ENCODE assay signal across 9 cellular contexts in the genomic region with DNA sequence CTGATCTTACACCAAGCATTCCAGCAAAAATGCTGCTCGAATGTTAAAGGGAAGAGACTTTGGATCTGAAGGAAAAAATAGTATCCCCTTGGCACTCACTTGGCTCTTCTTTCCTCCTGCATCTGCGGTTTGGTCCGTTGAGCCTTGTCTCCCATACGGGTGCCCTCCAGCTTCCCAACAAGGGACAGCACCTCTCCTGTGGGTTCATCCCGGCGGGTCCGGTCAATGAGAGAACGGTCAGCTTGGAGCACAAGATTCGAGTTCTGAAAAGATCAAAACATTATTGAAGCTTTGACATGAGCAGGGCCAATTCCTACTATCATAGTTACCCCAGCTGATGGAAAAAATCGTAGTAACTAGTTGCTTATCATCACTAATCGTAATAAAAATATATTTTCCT. TPM values are rescaled to one million over a fixed set of nuclear protein-coding genes. Genes with fewer than 3 reads are reported as not detected.
DNase-seq lines count a peak whose midpoint lies in the region; ATAC-seq, FAIRE-seq and TF ChIP-seq lines count a peak whose summit lies in the region.
"Had no signal": no experiment of that assay in that cellular context is flagged by ENCODE, and none has a peak within 500 bp of the region (broad histone marks: within the 10 kb centered on the region; RNA-seq: fewer than 3 reads in every experiment).

No MANE protein-coding gene starts in this region.

- H3K36me3 ChIP-seq in ACC112 (ENCODE audit: insufficient read depth, low read length) (peaks cover 18% of the 10 kb centered on the region), muscle layer of duodenum (ENCODE audit: control insufficient read depth in 1 of 2, insufficient read depth in 2 of 2, low read length in 2 of 2) (peaks cover 40 to 44% of the 10 kb centered on the region in 2 donors)

- DNase-seq in cardiac fibroblast (ENCODE audit: low read depth in 2 of 2) (no peak), sciatic nerve (ENCODE audit: low spot score) (no peak), HCEC 1CT (no peak), left colon (no peak), GM19239 (ENCODE audit: insufficient read length, low spot score) (no peak)

- H3K27me3 Mint-ChIP-seq in IgD-negative memory B cell: no peaks in the 10 kb centered on the region

- H3K27ac ChIP-seq in ACC112 (ENCODE audit: low read depth, low read length) (no peak overlapping the region), muscle layer of duodenum (ENCODE audit: low read length) (peak overlapping the region; percentile 94)

- H2AFZ ChIP-seq in ACC112 (ENCODE audit: low read length, unreplicated experiment): peak overlapping the region; percentile 86

- no peaks in the 10 kb centered on the region for H3K9me3 Mint-ChIP-seq in IgD-negative memory B cell

- H3K36me3 Mint-ChIP-seq in IgD-negative memory B cell: peaks cover 6% of the 10 kb centered on the region

- H3K4me3 Mint-ChIP-seq in IgD-negative memory B cell: peak overlapping the region; percentile 95 to 100 (median 99)

- intact Hi-C loops in sciatic nerve (cut with DNase I) (no loop called here), left colon (cut with DNase I, micrococcal nuclease) (no loop called here)

- peak overlapping the region; percentile 92 to 100 (median 99) for H3K27ac Mint-ChIP-seq in IgD-negative memory B cell

- H3K4me3 ChIP-seq in ACC112 (ENCODE audit: low read depth, low read length) (peak overlapping the region; percentile 89), cardiac fibroblast (replicated peaks in 1 of 2; ENCODE audit: low read depth in 2 of 2, low read length in 2 of 2) (peak overlapping the region; percentile 96 to 99), muscle layer of duodenum (ENCODE audit: low read depth in 1 of 2, low read length in 2 of 2) (peak overlapping the region; percentile 99)

- no peak for ATAC-seq in sciatic nerve
- no peak for ATAC-seq in left colon

- H3K27me3 ChIP-seq in ACC112 (ENCODE audit: insufficient read depth, low read length): no peaks in the 10 kb centered on the region
- no peaks in the 10 kb centered on the region for H3K27me3 ChIP-seq in muscle layer of duodenum (ENCODE audit: low read depth, low read length)

- H3K79me2 ChIP-seq in ACC112 (ENCODE audit: control insufficient read depth, insufficient read depth, low read length, unreplicated experiment): peaks cover 28% of the 10 kb centered on the region

- no peak for TF ChIP-seq CTCF in cardiac fibroblast (IDR thresholded peaks at IDR 0.05; ENCODE audit: low read depth, low read length)

- H3K4me1 ChIP-seq in ACC112 (ENCODE audit: control insufficient read depth, insufficient read depth, low read length, unreplicated experiment): peaks cover 16% of the 10 kb centered on the region
- H3K4me1 ChIP-seq in muscle layer of duodenum (ENCODE audit: control insufficient read depth in 1 of 2, insufficient read depth in 2 of 2, low read length in 2 of 2): peaks cover 14 to 39% of the 10 kb centered on the region in 2 donors

- peaks cover 28 to 36% (median 35%) of the 10 kb centered on the region in 3 donors for H3K4me1 Mint-ChIP-seq in IgD-negative memory B cell

- no peaks in the 10 kb centered on the region for H3K9me3 ChIP-seq in muscle layer of duodenum (ENCODE audit: control insufficient read depth in 1 of 2, low read length in 2 of 2)

- FAIRE-seq in GM19239 (lab: Jason Lieb, UNC): no peak

RNA-seq across cellular contexts. Expression of a gene that starts 0.7 kb away (rescaled TPM):
- polyA plus RNA-seq in IgD-negative memory B cell: 79.3 TPM
- 89.0 TPM for total RNA-seq in sciatic nerve
- total RNA-seq in left colon: 10 to 100 TPM; 84.8 to 94.7 TPM

RNA-seq across cellular contexts. Expression of a gene that starts 20.5 kb away (rescaled TPM):
- polyA plus RNA-seq in IgD-negative memory B cell: 4.4 TPM
- total RNA-seq in sciatic nerve (2.8 TPM), left colon (under 1 TPM; 0.58 to 0.92 TPM)
- total RNA-seq: NCI-H460 had no signal

RNA-seq across cellular contexts. Expression of a gene that starts 31.0 kb away (rescaled TPM):
- polyA plus RNA-seq in IgD-negative memory B cell: 1.5 TPM
- 0.98 TPM for total RNA-seq in sciatic nerve
- total RNA-seq in left colon: 1 to 10 TPM; 2.0 to 7.3 TPM

RNA-seq across cellular contexts. Expression of a gene that starts 38.6 kb away (rescaled TPM):
- 83.5 TPM for polyA plus RNA-seq in IgD-negative memory B cell
- total RNA-seq in sciatic nerve (62.7 TPM), left colon (10 to 100 TPM; 61.7 to 68.8 TPM)

RNA-seq across cellular contexts. Expression of a gene that starts 38.8 kb away (rescaled TPM):
- 41.7 TPM for polyA plus RNA-seq in IgD-negative memory B cell
- total RNA-seq in sciatic nerve: 33.5 TPM
- 100 to 1,000 TPM in 1 of 2 donors, 10 to 100 TPM in 1; 86.2 to 111 TPM for total RNA-seq in left colon
